Comparison of ENCODE assay signal across 8 cellular contexts in genomic region chr2:71000780-71001591, GRCh38. TPM values are rescaled to one million over a fixed set of nuclear protein-coding genes. Genes with fewer than 3 reads are reported as not detected.
A peak's percentile ranks its signal among the peaks of the same experiment; 100 is the strongest.
DNase-seq lines count a peak whose midpoint lies in the region; ATAC-seq, FAIRE-seq and TF ChIP-seq lines count a peak whose summit lies in the region.

No MANE protein-coding gene starts in this region.

- POLR2A ChIA-PET in RWPE1 (lab: Yijun Ruan, JAX; ENCODE audit: low non-redundant PET) = interaction anchor here (0.7 kb wide), 1 partner anchor 200 kb away, joined by 3 read pairs; no protein-coding TSS in a partner anchor

- TF ChIP-seq CTCF in RWPE1 (conservative IDR thresholded peaks at IDR 0.05; ENCODE audit: low read depth) = peak; percentile 96
- peak; percentile 89 to 96 (median 94) for TF ChIP-seq CTCF in pancreas (IDR thresholded peaks at IDR 0.05)
- TF ChIP-seq CTCF in tibial nerve (IDR thresholded peaks at IDR 0.05) = peak; percentile 84 to 99 (median 95)

- 20 to 22% methylated on average over 21 of the region's 21 CpGs for WGBS in pancreas, 2 donors
- 28 to 34% methylated on average over 18 to 21 of the region's 21 CpGs for WGBS in tibial nerve, 2 donors

- TF ChIP-seq EP300 in tibial nerve (IDR thresholded peaks at IDR 0.05) = no peak

- H3K27ac ChIP-seq in RWPE1 = no peak overlapping the region
- no peak overlapping the region for H3K27ac ChIP-seq in pancreas
- no peak overlapping the region for H3K27ac ChIP-seq in tibial nerve

- no peak for TF ChIP-seq POLR2A in tibial nerve (IDR thresholded peaks at IDR 0.05)

- DNase-seq in ELF-1 (ENCODE audit: low read depth, low spot score) (peak; percentile 87), RWPE1 (ENCODE audit: low spot score) (peak; percentile 63), glomerular visceral epithelial cell (ENCODE audit: extremely low spot score) (peak; percentile 63), pancreas (peak; percentile 59 to 89 (median 81)), tibial nerve (ENCODE audit: low spot score in 2 of 2) (peak in 1 of 2 donors; percentile 59)
- DNase-seq in Jurkat, Clone E6-1 (ENCODE audit: low read depth, low spot score) = peak; percentile 72
- DNase-seq in activated T-helper 9 cell treated with anti-CD3 and anti-CD28 coated beads, Interleukin-2, amount 50 U/mL, for 16 hours (ENCODE audit: low read depth) = peak; percentile 64

- ATAC-seq in GM21619 (IDR thresholded peaks at IDR 0.05; ENCODE audit: unreplicated experiment) (peak; percentile 97), pancreas (peak; percentile 89 to 98 (median 96))

- H3K27me3 ChIP-seq in pancreas = no peaks in the 10 kb centered on the region
- no peaks in the 10 kb centered on the region for H3K27me3 ChIP-seq in tibial nerve

- H3K36me3 ChIP-seq in pancreas = no peaks in the 10 kb centered on the region
- no peaks in the 10 kb centered on the region for H3K36me3 ChIP-seq in tibial nerve

- CTCF ChIA-PET in RWPE1 (lab: Yijun Ruan, JAX) = interaction anchor here (0.6 to 1.6 kb wide), 12 partner anchors 8 to 1983 kb away, joined by 3 to 12 read pairs (median 3); no protein-coding TSS in a partner anchor

- H3K4me1 ChIP-seq in pancreas (no peaks in the 10 kb centered on the region), tibial nerve (peaks cover 0 to 10% (median 0%) of the 10 kb centered on the region in 4 donors)

- intact Hi-C loops in pancreas (cut with DNase I) = no loop called here

- peak overlapping the region; percentile 57 for H3K4me3 ChIP-seq in Jurkat, Clone E6-1 (ENCODE audit: low read length)
- H3K4me3 ChIP-seq in pancreas (peak overlapping the region in 2 of 4 donors; percentile 6 to 35), tibial nerve (peak overlapping the region in 2 of 4 donors; percentile 16 to 25)

- no peaks in the 10 kb centered on the region for H3K9me3 ChIP-seq in pancreas
- H3K9me3 ChIP-seq in tibial nerve = no peaks in the 10 kb centered on the region

- FAIRE-seq in pancreas (lab: Jason Lieb, UNC) = no peak

RNA-seq across cellular contexts. Expression of gene TEX261, which starts 6.3 kb away (rescaled TPM):
- 52.0 TPM for polyA plus RNA-seq in Jurkat, Clone E6-1 (2012; ENCODE audit: insufficient read depth, insufficient read length)
- total RNA-seq in pancreas = 10 to 100 TPM; 37.5 to 46.2 (median 43.7) TPM
- 10 to 100 TPM; 19.0 to 24.9 TPM for polyA plus RNA-seq in pancreas
- total RNA-seq in tibial nerve = 10 to 100 TPM; 36.1 to 38.7 (median 37.0) TPM

RNA-seq across cellular contexts. Expression of gene ANKRD53, which starts 22.6 kb away (rescaled TPM):
- not detected for polyA plus RNA-seq in Jurkat, Clone E6-1 (2012; ENCODE audit: insufficient read depth, insufficient read length)
- 1 to 10 TPM; 3.5 to 9.0 (median 5.6) TPM for total RNA-seq in pancreas
- polyA plus RNA-seq in pancreas = 10 to 100 TPM in 1 of 2 donors, 1 to 10 TPM in 1; 7.8 to 10.2 TPM
- total RNA-seq in tibial nerve = 1 to 10 TPM; 1.3 to 9.0 (median 2.7) TPM
